ENCODE assay signal across 9 cellular contexts in the genomic region with DNA sequence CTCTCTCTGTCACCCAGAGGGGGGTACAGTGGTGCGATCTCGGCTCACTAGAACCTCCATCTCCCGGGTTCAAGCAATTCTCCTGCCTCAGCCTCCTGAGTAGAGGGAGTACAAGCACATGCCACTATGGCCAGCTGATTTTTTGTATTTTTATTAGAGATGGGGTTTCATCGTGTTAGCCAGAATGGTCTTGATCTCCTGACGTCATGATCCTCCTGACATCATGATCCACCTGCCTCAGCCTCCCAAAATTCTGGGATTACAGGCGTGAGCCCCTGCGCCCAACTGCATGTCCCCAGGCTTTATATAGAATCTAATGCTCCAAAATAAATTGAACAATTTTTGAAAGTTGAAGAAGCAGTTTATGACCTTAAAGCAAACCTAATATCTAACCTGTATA. TPM values are rescaled to one million over a fixed set of nuclear protein-coding genes. Genes with fewer than 3 reads are reported as not detected.
"Had no signal": no experiment of that assay in that cellular context is flagged by ENCODE, and none has a peak within 500 bp of the region (broad histone marks: within the 10 kb centered on the region; RNA-seq: fewer than 3 reads in every experiment).

No MANE protein-coding gene starts in this region.

- FAIRE-seq: G401.6, GM12878, GM12891, GM12892, GM18507, GM19239 had no signal

- DNase-seq: GDM1, GF-D8 had no signal

- ATAC-seq: GM12878 had no signal

- H3K4me3 ChIP-seq: GM12878 had no signal

RNA-seq across cellular contexts. Expression of gene CRISP2, which starts 7.0 kb away (rescaled TPM):
- total RNA-seq: G401, GM12878 had no signal
- polyA plus RNA-seq: GM12878 had no signal

RNA-seq across cellular contexts. Expression of gene CRISP3, which starts 23.8 kb away (rescaled TPM):
- total RNA-seq: G401, GM12878 had no signal
- polyA plus RNA-seq: GM12878 had no signal
